In the genomic region with DNA sequence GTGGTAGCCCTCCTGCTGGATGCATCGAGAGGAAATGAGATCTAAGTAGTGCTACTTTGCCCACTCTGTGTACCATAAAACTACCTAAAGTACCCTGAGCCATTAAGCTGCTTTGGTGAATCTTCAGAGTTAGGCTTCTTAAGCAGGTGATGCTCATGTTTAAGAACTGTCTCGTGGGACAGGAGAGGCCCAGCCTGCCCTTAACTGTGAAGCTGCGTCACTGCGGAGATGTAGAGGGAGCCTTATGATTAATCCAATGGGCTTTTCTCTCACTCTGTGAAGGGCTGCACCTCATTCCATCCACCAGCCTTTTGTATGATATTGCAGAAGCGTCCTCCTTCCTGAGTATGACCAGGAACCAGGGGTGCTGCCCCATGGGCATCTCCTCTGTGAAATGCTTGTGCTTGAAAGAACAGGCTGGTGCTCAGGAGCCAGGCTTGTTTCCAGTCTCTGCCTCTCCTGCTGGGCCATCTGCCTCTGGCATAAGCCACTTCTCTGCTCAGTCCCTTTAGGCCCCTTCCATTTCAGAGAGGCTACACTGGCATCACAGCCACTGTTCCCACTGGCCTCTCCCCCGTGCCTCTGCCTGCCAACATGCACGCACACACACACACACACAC, we compare ENCODE assay signal across 2 cellular contexts.
TF ChIP-seq lines count a peak whose summit lies in the region.

No MANE protein-coding gene starts in this region.

TF ChIP-seq in IMR-90, 13 proteins besides CTCF, POLR2A, EP300 and RAD21:
- TF ChIP-seq MAZ (IDR thresholded peaks at IDR 0.05; ENCODE audit: borderline replicate concordance, low read depth, low read length), result no peak
- no peak for TF ChIP-seq CHD1 (IDR thresholded peaks at IDR 0.05; ENCODE audit: low read depth, low read length)
- TF ChIP-seq, protein P1, sequence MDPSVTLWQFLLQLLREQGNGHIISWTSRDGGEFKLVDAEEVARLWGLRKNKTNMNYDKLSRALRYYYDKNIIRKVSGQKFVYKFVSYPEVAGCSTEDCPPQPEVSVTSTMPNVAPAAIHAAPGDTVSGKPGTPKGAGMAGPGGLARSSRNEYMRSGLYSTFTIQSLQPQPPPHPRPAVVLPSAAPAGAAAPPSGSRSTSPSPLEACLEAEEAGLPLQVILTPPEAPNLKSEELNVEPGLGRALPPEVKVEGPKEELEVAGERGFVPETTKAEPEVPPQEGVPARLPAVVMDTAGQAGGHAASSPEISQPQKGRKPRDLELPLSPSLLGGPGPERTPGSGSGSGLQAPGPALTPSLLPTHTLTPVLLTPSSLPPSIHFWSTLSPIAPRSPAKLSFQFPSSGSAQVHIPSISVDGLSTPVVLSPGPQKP (IDR thresholded peaks at IDR 0.05; ENCODE audit: borderline replicate concordance, low read depth, low read length), result no peak

TF ChIP-seq in endothelial cell of umbilical vein, 7 proteins besides CTCF, POLR2A, EP300 and RAD21:
- no peak for TF ChIP-seq JUN (IDR thresholded peaks at IDR 0.05; ENCODE audit: borderline replicate concordance, insufficient read depth, insufficient read length, low read depth)
- TF ChIP-seq POLR2AphosphoS5 (IDR thresholded peaks at IDR 0.05; ENCODE audit: insufficient read depth, low read depth, low read length), result no peak
- no peak for TF ChIP-seq GATA2 (IDR thresholded peaks at IDR 0.05; ENCODE audit: insufficient read depth, insufficient read length, low read depth, low read length)
- TF ChIP-seq EZH2 (IDR thresholded peaks at IDR 0.05; ENCODE audit: borderline replicate concordance, low read depth, low read length, severe bottlenecking), result no peak
- TF ChIP-seq, protein P2, sequence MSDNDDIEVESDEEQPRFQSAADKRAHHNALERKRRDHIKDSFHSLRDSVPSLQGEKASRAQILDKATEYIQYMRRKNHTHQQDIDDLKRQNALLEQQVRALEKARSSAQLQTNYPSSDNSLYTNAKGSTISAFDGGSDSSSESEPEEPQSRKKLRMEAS (IDR thresholded peaks at IDR 0.05; ENCODE audit: insufficient read depth, insufficient read length), result no peak
- TF ChIP-seq MYC (IDR thresholded peaks at IDR 0.05; ENCODE audit: low read depth, low read length), result no peak
- no peak for TF ChIP-seq FOS (IDR thresholded peaks at IDR 0.05; ENCODE audit: borderline replicate concordance, insufficient read depth, low read length)
